ENCODE assay signal across 19 cellular contexts in the genomic region with DNA sequence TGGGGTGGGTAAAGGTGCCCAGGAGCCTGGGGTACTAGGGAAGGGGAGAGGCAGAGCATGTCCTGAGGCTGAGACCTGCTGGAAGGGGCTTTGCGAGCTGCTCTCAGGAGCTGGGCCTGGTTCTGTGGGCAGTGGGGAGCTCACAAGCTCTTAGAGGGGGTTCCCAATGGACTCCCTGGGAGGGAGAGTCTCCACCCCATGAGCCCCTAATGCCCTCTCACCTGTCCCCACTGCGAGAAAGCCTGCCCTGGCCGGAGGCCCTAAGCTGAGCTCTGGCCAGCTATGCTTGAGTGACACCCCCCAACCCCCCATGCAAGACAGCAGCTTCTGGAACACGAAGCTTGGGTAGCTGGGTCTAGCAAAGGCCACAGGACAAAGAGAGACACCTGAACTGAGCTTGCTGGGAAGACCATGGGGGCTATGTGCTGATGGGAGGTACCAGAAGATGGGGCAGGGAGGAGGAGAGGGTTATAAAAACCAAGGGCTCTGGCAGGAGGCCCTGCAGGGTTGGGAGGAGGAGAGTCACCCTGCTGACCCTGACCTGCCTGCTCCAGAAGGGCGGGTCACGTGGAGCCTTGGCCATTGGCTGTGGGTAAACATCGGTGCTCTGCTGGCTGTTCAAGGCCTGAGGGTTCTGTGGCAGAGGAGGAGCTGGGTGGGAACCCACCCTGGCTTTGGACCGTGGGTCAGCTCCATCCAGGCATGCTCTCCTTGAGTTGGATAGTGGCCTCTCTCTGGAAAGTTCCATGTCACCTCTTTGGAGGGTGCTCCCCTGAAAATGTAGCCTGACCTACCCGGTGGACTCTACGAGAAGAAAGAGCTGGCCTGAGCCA.
DNase-seq lines count a peak whose midpoint lies in the region; ATAC-seq, FAIRE-seq and TF ChIP-seq lines count a peak whose summit lies in the region.
"Had no signal": no experiment of that assay in that cellular context is flagged by ENCODE, and none has a peak within 500 bp of the region (broad histone marks: within the 10 kb centered on the region; RNA-seq: fewer than 3 reads in every experiment).

No MANE protein-coding gene starts in this region.

- H3K9me2 ChIP-seq in MM.1S (replicated peaks; ENCODE audit: insufficient read depth, low read length), result no peaks in the 10 kb centered on the region

- no peak for DNase-seq in CD8-positive, alpha-beta memory T cell
- DNase-seq in WTC11 (ENCODE audit: low spot score) (no peak), kidney (peak; percentile 37), pancreas (peak in 4 of 6 donors; percentile 60 to 82 (median 63)), MM.1S (no peak), GM13977 (ENCODE audit: low spot score) (no peak)
- DNase-seq in activated T-cell treated with anti-CD3 and anti-CD28 coated beads, Interleukin-2, amount 50 U/mL, for 72 hours, result no peak
- DNase-seq: Calu3; foreskin fibroblast; kidney glomerular epithelial cell; NCI-H524 treated with DMSO at 0.1 percent for 48 hours; ovary; SHP77 treated with DMSO at 0.1 percent for 48 hours; stimulated activated CD4-positive, alpha-beta T cell treated with anti-CD3 and anti-CD28 coated beads, Interleukin-2, amount 100 ng/mL, for 24 hours had no signal

- no peaks in the 10 kb centered on the region for H3K36me3 ChIP-seq in CD8-positive, alpha-beta memory T cell (ENCODE audit: insufficient read depth, low read length)
- no peaks in the 10 kb centered on the region for H3K36me3 ChIP-seq in kidney (ENCODE audit: control insufficient read depth in 1 of 2, insufficient read depth in 2 of 2, low read length in 2 of 2)
- H3K36me3 ChIP-seq in pancreas, result no peaks in the 10 kb centered on the region
- no peaks in the 10 kb centered on the region for H3K36me3 ChIP-seq in MM.1S (replicated peaks; ENCODE audit: insufficient read depth, low read length)
- H3K36me3 ChIP-seq: ovary had no signal

- H3K9me3 Mint-ChIP-seq in CD8-positive, alpha-beta memory T cell, result no peaks in the 10 kb centered on the region
- no peaks in the 10 kb centered on the region for H3K9me3 Mint-ChIP-seq in WTC11
- no peaks in the 10 kb centered on the region for H3K9me3 Mint-ChIP-seq in activated T-cell treated with anti-CD3 and anti-CD28 coated beads, Interleukin-2, amount 50 U/mL, for 72 hours

- peaks cover 46 to 80% (median 55%) of the 10 kb centered on the region in 3 donors for H3K4me1 Mint-ChIP-seq in CD8-positive, alpha-beta memory T cell
- peaks cover 71% of the 10 kb centered on the region for H3K4me1 Mint-ChIP-seq in WTC11
- peaks cover 82% of the 10 kb centered on the region for H3K4me1 Mint-ChIP-seq in activated T-cell treated with anti-CD3 and anti-CD28 coated beads, Interleukin-2, amount 50 U/mL, for 72 hours (ENCODE audit: low read depth)

- 50 to 57% methylated on average over 10 of the region's 10 CpGs for WGBS in pancreas, 2 donors

- H3K9ac ChIP-seq in kidney (ENCODE audit: low read length in 2 of 2), result no peak overlapping the region
- H3K9ac ChIP-seq in MM.1S (ENCODE audit: low read length), result no peak overlapping the region
- H3K9ac ChIP-seq: KMS-11 had no signal

- in situ Hi-C loops in GM13977 (cut with MboI; ENCODE audit: low pct_unique_long_range_greater_than_20kb, low sequenced_read_pairs, unreplicated experiment), result no loop called here

- POLR2A ChIA-PET in CD8-positive, alpha-beta memory T cell (lab: Charles Lee), result interaction anchor here (0.8 to 1.1 kb wide), 2 partner anchors 10 to 11 kb away, joined by 3 to 4 read pairs; no protein-coding TSS in a partner anchor
- POLR2A ChIA-PET in WTC11 (lab: Charles Lee), result interaction anchor here (0.8 to 1.4 kb wide), 2 partner anchors 9 to 11 kb away, joined by 3 to 10 read pairs; no protein-coding TSS in a partner anchor

- CTCF ChIA-PET in CD8-positive, alpha-beta memory T cell (lab: Charles Lee), result interaction anchor here (1.1 to 2.9 kb wide), 4 partner anchors 10 to 59 kb away, joined by 3 to 11 read pairs (median 5); no protein-coding TSS in a partner anchor
- CTCF ChIA-PET in WTC11 (lab: Charles Lee), result interaction anchor here (1.3 to 2.9 kb wide), 6 partner anchors 9 to 29 kb away, joined by 3 to 13 read pairs (median 9); no protein-coding TSS in a partner anchor

- H2AFZ ChIP-seq in MM.1S (ENCODE audit: low read length), result no peak overlapping the region

- H3K27me3 ChIP-seq in CD8-positive, alpha-beta memory T cell (ENCODE audit: insufficient read depth, low read length, poor library complexity, severe bottlenecking), result no peaks in the 10 kb centered on the region
- no peaks in the 10 kb centered on the region for H3K27me3 ChIP-seq in pancreas
- H3K27me3 ChIP-seq in MM.1S (replicated peaks; ENCODE audit: insufficient read depth, low read length), result no peaks in the 10 kb centered on the region
- H3K27me3 ChIP-seq: ovary had no signal

- peaks cover 5% of the 10 kb centered on the region; the same call in 1 of the 2 replicates for H3K79me2 ChIP-seq in MM.1S (ENCODE audit: low read length)

- no peaks in the 10 kb centered on the region for H3F3A ChIP-seq in MM.1S (ENCODE audit: insufficient read depth, low read length)

- H3K4me3 ChIP-seq in CD8-positive, alpha-beta memory T cell (ENCODE audit: low read length), result no peak overlapping the region
- H3K4me3 ChIP-seq in kidney (ENCODE audit: low read length in 2 of 2), result no peak overlapping the region
- no peak overlapping the region for H3K4me3 ChIP-seq in pancreas
- H3K4me3 ChIP-seq in MM.1S (ENCODE audit: low read length), result no peak overlapping the region
- H3K4me3 ChIP-seq: ovary had no signal

- ATAC-seq in WTC11 (no peak), pancreas (peak in 3 of 4 donors; percentile 39 to 70 (median 59)), GM21447 (IDR thresholded peaks at IDR 0.05; ENCODE audit: unreplicated experiment) (no peak)
- no peak for ATAC-seq in activated T-cell treated with anti-CD3 and anti-CD28 coated beads, Interleukin-2, amount 50 U/mL, for 72 hours (replicated peaks in 1 of 2)
- ATAC-seq: HCT116, sciatic nerve had no signal

- H3K27ac Mint-ChIP-seq in CD8-positive, alpha-beta memory T cell, result peak overlapping the region in 7 of 8 donors; percentile 57 to 97 (median 91)
- H3K27ac Mint-ChIP-seq in WTC11, result peak overlapping the region; percentile 92; the same call in 1 of the 2 replicates
- no peak overlapping the region for H3K27ac Mint-ChIP-seq in activated T-cell treated with anti-CD3 and anti-CD28 coated beads, Interleukin-2, amount 50 U/mL, for 72 hours

- H3K36me3 Mint-ChIP-seq in CD8-positive, alpha-beta memory T cell, result peaks cover 0 to 4% (median 0%) of the 10 kb centered on the region in 3 donors
- no peaks in the 10 kb centered on the region for H3K36me3 Mint-ChIP-seq in WTC11
- no peaks in the 10 kb centered on the region for H3K36me3 Mint-ChIP-seq in activated T-cell treated with anti-CD3 and anti-CD28 coated beads, Interleukin-2, amount 50 U/mL, for 72 hours (ENCODE audit: insufficient read depth in 2 of 2)

- TF ChIP-seq CTCF in WTC11 (IDR thresholded peaks at IDR 0.05) (no peak), kidney (IDR thresholded peaks at IDR 0.05; ENCODE audit: borderline replicate concordance, extremely low read depth, insufficient read depth) (no peak), pancreas (IDR thresholded peaks at IDR 0.05) (no peak), MM.1S (IDR thresholded peaks at IDR 0.05; ENCODE audit: low read length) (no peak), GM13977 (IDR thresholded peaks at IDR 0.05; ENCODE audit: extremely low read depth, insufficient read depth, missing control alignments) (no peak)

- no peaks in the 10 kb centered on the region for H3K27me3 Mint-ChIP-seq in CD8-positive, alpha-beta memory T cell
- no peaks in the 10 kb centered on the region for H3K27me3 Mint-ChIP-seq in WTC11 (ENCODE audit: low read depth)
- H3K27me3 Mint-ChIP-seq in activated T-cell treated with anti-CD3 and anti-CD28 coated beads, Interleukin-2, amount 50 U/mL, for 72 hours (ENCODE audit: low read depth), result no peaks in the 10 kb centered on the region

- intact Hi-C loops in kidney (cut with DNase I) (no loop called here), pancreas (cut with DNase I) (no loop called here)

- peaks cover 61% of the 10 kb centered on the region for H3K4me1 ChIP-seq in CD8-positive, alpha-beta memory T cell (ENCODE audit: insufficient read depth, low read length)
- H3K4me1 ChIP-seq in kidney (ENCODE audit: control insufficient read depth in 1 of 2, insufficient read depth in 1 of 2, low read depth in 1 of 2, low read length in 2 of 2) (peaks cover 42 to 47% of the 10 kb centered on the region in 2 donors), pancreas (peaks cover 39 to 69% (median 51%) of the 10 kb centered on the region in 3 donors), MM.1S (ENCODE audit: low read length) (no peaks in the 10 kb centered on the region)

- H3K4me2 ChIP-seq in MM.1S (ENCODE audit: low read depth, low read length), result no peak overlapping the region
- H3K4me2 ChIP-seq: KMS-11 had no signal

- H4K20me1 ChIP-seq in MM.1S (ENCODE audit: insufficient read depth, low read length), result no peaks in the 10 kb centered on the region

- no peak for FAIRE-seq in kidney (lab: Jason Lieb, UNC)
- no peak for FAIRE-seq in pancreas (lab: Jason Lieb, UNC)
- FAIRE-seq: colon had no signal

- H3K27ac ChIP-seq in CD8-positive, alpha-beta memory T cell (ENCODE audit: low read depth, low read length), result peak overlapping the region; percentile 9
- H3K27ac ChIP-seq in kidney (ENCODE audit: low read depth in 2 of 2, low read length in 2 of 2) (peak overlapping the region; percentile 38 to 39), pancreas (no peak overlapping the region), MM.1S (ENCODE audit: low read length) (no peak overlapping the region)
- H3K27ac ChIP-seq: KMS-11, ovary had no signal

- no peak overlapping the region for H3K4me3 Mint-ChIP-seq in CD8-positive, alpha-beta memory T cell
- H3K4me3 Mint-ChIP-seq in WTC11, result no peak overlapping the region
- no peak overlapping the region for H3K4me3 Mint-ChIP-seq in activated T-cell treated with anti-CD3 and anti-CD28 coated beads, Interleukin-2, amount 50 U/mL, for 72 hours

- H3K9me3 ChIP-seq in CD8-positive, alpha-beta memory T cell (ENCODE audit: low read length), result no peaks in the 10 kb centered on the region
- no peaks in the 10 kb centered on the region for H3K9me3 ChIP-seq in kidney (ENCODE audit: control insufficient read depth in 1 of 2, low read length in 2 of 2)
- H3K9me3 ChIP-seq in pancreas, result no peaks in the 10 kb centered on the region
- no peaks in the 10 kb centered on the region for H3K9me3 ChIP-seq in MM.1S (replicated peaks; ENCODE audit: insufficient read depth, low read length)
- H3K9me3 ChIP-seq: ovary had no signal

Comparison
In these comparisons a context has a peak if more than half of its experiments do, and no peak if none do; other contexts are left out.
1. DNase-seq: peak in kidney (single experiment) and pancreas (4 of 6); none in CD8-positive, alpha-beta memory T cell (0 of 5), WTC11 (single experiment), MM.1S (single experiment), GM13977 (single experiment) and activated T-cell treated with anti-CD3 and anti-CD28 coated beads, Interleukin-2, amount 50 U/mL, for 72 hours (0 of 2).
2. H3K27ac ChIP-seq: peak in CD8-positive, alpha-beta memory T cell (single experiment) and kidney (2 of 2); none in pancreas (0 of 4) and MM.1S (single experiment).
3. ATAC-seq: peak in pancreas (3 of 4); none in WTC11 (single experiment), GM21447 (single experiment) and activated T-cell treated with anti-CD3 and anti-CD28 coated beads, Interleukin-2, amount 50 U/mL, for 72 hours (0 of 2).